Comparison of ENCODE assay signal across 1 cellular context in the genomic region with DNA sequence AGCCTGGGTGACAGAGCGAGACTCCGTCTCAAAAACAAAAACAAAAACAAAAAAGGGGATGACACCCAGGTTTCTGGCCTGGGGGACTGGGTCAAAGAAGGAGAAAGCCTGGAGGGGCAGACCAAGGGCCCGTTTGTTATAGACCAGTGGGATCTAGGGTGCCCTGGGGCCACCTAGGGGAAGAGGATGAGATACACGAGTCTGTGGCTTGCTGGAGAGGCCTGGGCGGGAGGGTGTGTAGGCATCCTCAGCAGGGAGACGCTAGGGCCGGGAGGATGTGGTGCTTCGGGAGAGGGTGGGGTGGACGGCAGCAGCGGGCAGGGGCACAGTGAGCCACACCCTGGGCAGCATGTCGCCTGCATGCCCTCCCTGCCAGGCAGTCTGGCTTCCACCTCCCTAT.
TF ChIP-seq lines count a peak whose summit lies in the region.

No MANE protein-coding gene starts in this region.

TF ChIP-seq in K562, 482 proteins besides CTCF, POLR2A, EP300 and RAD21:
- TF ChIP-seq SMARCA5 (IDR thresholded peaks at IDR 0.05) (no peak), POLR2G (IDR thresholded peaks at IDR 0.05; ENCODE audit: low read depth, low read length) (0 out of 2 replicates have a peak, but pooled peaks have one; percentile 28)
